In genomic region chr7:144437370-144438191, GRCh38 we compare ENCODE assay signal across 8 cellular contexts. TPM values are rescaled to one million over a fixed set of nuclear protein-coding genes. Genes with fewer than 3 reads are reported as not detected.
DNase-seq lines count a peak whose midpoint lies in the region; ATAC-seq, FAIRE-seq and TF ChIP-seq lines count a peak whose summit lies in the region.

No MANE protein-coding gene starts in this region.

- peaks cover 9% of the 10 kb centered on the region for H3K4me1 Mint-ChIP-seq in progenitor cell of endocrine pancreas (ENCODE audit: low read depth)

- TF ChIP-seq CTCF in BE2C (IDR thresholded peaks at IDR 0.05; ENCODE audit: low read depth, low read length) (peak; percentile 43), gastroesophageal sphincter (IDR thresholded peaks at IDR 0.05) (peak in 3 of 4 experiments; percentile 26 to 51 (median 29)), progenitor cell of endocrine pancreas (IDR thresholded peaks at IDR 0.05; ENCODE audit: unreplicated experiment) (peak; percentile 78)

- H3K27ac ChIP-seq in gastroesophageal sphincter, result no peak overlapping the region

- DNase-seq in BE2C, result peak; percentile 56
- peak; percentile 9 for DNase-seq in GM18507 (ENCODE audit: extremely low spot score, insufficient read length, low read depth)
- peak; percentile 31 for DNase-seq in NCI-H774 (lab: John Stamatoyannopoulos, UW)
- peak; percentile 7 for DNase-seq in activated T-cell treated with anti-CD3 and anti-CD28 coated beads for 48 hours (ENCODE audit: low read depth)
- peak; percentile 39 for DNase-seq in progenitor cell of endocrine pancreas (ENCODE audit: low spot score, unreplicated experiment)
- no peak for DNase-seq in NCI-H446 treated with DMSO at 0.1 percent for 48 hours (lab: John Stamatoyannopoulos, UW)

- H3K36me3 ChIP-seq in BE2C (no peaks in the 10 kb centered on the region), gastroesophageal sphincter (no peaks in the 10 kb centered on the region)

- H3K4me3 ChIP-seq in BE2C (ENCODE audit: low read depth, low read length) (no peak overlapping the region), gastroesophageal sphincter (no peak overlapping the region)

- H3K36me3 Mint-ChIP-seq in progenitor cell of endocrine pancreas (ENCODE audit: insufficient read depth), result no peaks in the 10 kb centered on the region

- no peak for TF ChIP-seq POLR2A in gastroesophageal sphincter (IDR thresholded peaks at IDR 0.05)

- ATAC-seq in HG03095 (IDR thresholded peaks at IDR 0.05; ENCODE audit: unreplicated experiment) (peak; percentile 74), gastroesophageal sphincter (no peak)

- no peaks in the 10 kb centered on the region for H3K27me3 ChIP-seq in BE2C
- H3K27me3 ChIP-seq in gastroesophageal sphincter, result no peaks in the 10 kb centered on the region

- H3K9me3 ChIP-seq in BE2C, result no peaks in the 10 kb centered on the region
- no peaks in the 10 kb centered on the region for H3K9me3 ChIP-seq in gastroesophageal sphincter

- H3K4me1 ChIP-seq in BE2C (no peaks in the 10 kb centered on the region), gastroesophageal sphincter (no peaks in the 10 kb centered on the region)

- WGBS in gastroesophageal sphincter (ENCODE audit: low coverage in 1 of 2), 2 donors, result 76 to 97% methylated on average over 3 to 4 of the region's 4 CpGs

- H3K27me3 Mint-ChIP-seq in progenitor cell of endocrine pancreas, result no peaks in the 10 kb centered on the region

- TF ChIP-seq EP300 in gastroesophageal sphincter (IDR thresholded peaks at IDR 0.05), result no peak

- FAIRE-seq in GM18507 (lab: Jason Lieb, UNC), result peak; percentile 68

- H3K4me3 Mint-ChIP-seq in progenitor cell of endocrine pancreas (ENCODE audit: low read depth), result no peak overlapping the region

- no peak overlapping the region for H3K27ac Mint-ChIP-seq in progenitor cell of endocrine pancreas

- no peaks in the 10 kb centered on the region for H3K9me3 Mint-ChIP-seq in progenitor cell of endocrine pancreas (ENCODE audit: low read depth)

RNA-seq across cellular contexts. Expression of gene NOBOX, which starts 34.1 kb away (rescaled TPM):
- not detected for polyA plus RNA-seq in BE2C (2012; ENCODE audit: insufficient read depth, insufficient read length, low read depth)
- total RNA-seq in gastroesophageal sphincter (not detected), progenitor cell of endocrine pancreas (not detected in 2 replicates)
